Comparison of ENCODE assay signal across 3 cellular contexts in genomic region chr13:39167018-39167417, GRCh38.
"Had no signal": no experiment of that assay in that cellular context is flagged by ENCODE, and none has a peak within 500 bp of the region (broad histone marks: within the 10 kb centered on the region; RNA-seq: fewer than 3 reads in every experiment).

No MANE protein-coding gene starts in this region.

- ATAC-seq: GM12878 had no signal

- H3K4me3 ChIP-seq: GM12878 had no signal

- DNase-seq: GDM1, GF-D8 had no signal
